Comparison of ENCODE assay signal across 24 cellular contexts in genomic region chr2:197251163-197251562, GRCh38. TPM values are rescaled to one million over a fixed set of nuclear protein-coding genes. Genes with fewer than 3 reads are reported as not detected.
A peak's percentile ranks its signal among the peaks of the same experiment; 100 is the strongest.
DNase-seq lines count a peak whose midpoint lies in the region; ATAC-seq and TF ChIP-seq lines count a peak whose summit lies in the region.
"Had no signal": no experiment of that assay in that cellular context is flagged by ENCODE, and none has a peak within 500 bp of the region (broad histone marks: within the 10 kb centered on the region; RNA-seq: fewer than 3 reads in every experiment).

No MANE protein-coding gene starts in this region.

- POLR2A ChIA-PET in naive thymus-derived CD8-positive, alpha-beta T cell (lab: Charles Lee): interaction anchor here (0.6 to 4.3 kb wide), 11 partner anchors 10 to 59 kb away, joined by 3 to 35 read pairs (median 6); partner anchors contain the start of gene ANKRD44

- intact Hi-C loops in spleen (cut with DNase I; ENCODE audit: low total_unique reads): no loop called here

- peaks cover 0 to 4% (median 0%) of the 10 kb centered on the region in 6 donors for H3K36me3 ChIP-seq in spleen
- H3K36me3 ChIP-seq: ascending aorta, HAP-1 had no signal

- H3K27ac Mint-ChIP-seq in stimulated activated naive CD8-positive, alpha-beta T cell treated with anti-CD3 and anti-CD28 coated beads, Interleukin-15, Interleukin-2, amounts not matched to agents 100 ng/mL and 50 ng/mL, for 24 hours: peak overlapping the region; percentile 72
- no peak overlapping the region for H3K27ac Mint-ChIP-seq in stimulated activated naive CD8-positive, alpha-beta T cell treated with anti-CD3 and anti-CD28 coated beads, Interleukin-15, amount 100 ng/mL, for 72 hours
- peak overlapping the region; percentile 76 for H3K27ac Mint-ChIP-seq in activated naive CD8-positive, alpha-beta T cell treated with anti-CD3 and anti-CD28 coated beads, Interleukin-2, amount 50 U/mL, for 24 hours
- H3K27ac Mint-ChIP-seq in naive thymus-derived CD8-positive, alpha-beta T cell: peak overlapping the region; percentile 60 to 100 (median 83)
- H3K27ac Mint-ChIP-seq: T-helper 2 cell treated with Interferon-gamma antibody and Interleukin-4, amounts not matched to agents 5 μg/mL and 100 μg/mL, for 36 hours had no signal

- H3K4me3 ChIP-seq in spleen: no peak overlapping the region
- H3K4me3 ChIP-seq: ascending aorta, HAP-1 had no signal

- peak overlapping the region in 1 of 8 donors; percentile 3 for H3K27ac ChIP-seq in spleen
- H3K27ac ChIP-seq: ascending aorta, C4-2B, RWPE1, VCaP had no signal

- no peak overlapping the region for H3K4me3 Mint-ChIP-seq in stimulated activated naive CD8-positive, alpha-beta T cell treated with anti-CD3 and anti-CD28 coated beads, Interleukin-15, Interleukin-2, amounts not matched to agents 100 ng/mL and 50 ng/mL, for 24 hours
- no peak overlapping the region for H3K4me3 Mint-ChIP-seq in stimulated activated naive CD8-positive, alpha-beta T cell treated with anti-CD3 and anti-CD28 coated beads, Interleukin-15, amount 100 ng/mL, for 72 hours
- H3K4me3 Mint-ChIP-seq in activated naive CD8-positive, alpha-beta T cell treated with anti-CD3 and anti-CD28 coated beads, Interleukin-2, amount 50 U/mL, for 24 hours: no peak overlapping the region
- peak overlapping the region in 2 of 10 donors; percentile 27 to 37 for H3K4me3 Mint-ChIP-seq in naive thymus-derived CD8-positive, alpha-beta T cell
- H3K4me3 Mint-ChIP-seq: T-helper 2 cell treated with Interferon-gamma antibody and Interleukin-4, amounts not matched to agents 5 μg/mL and 100 μg/mL, for 36 hours had no signal

- TF ChIP-seq CTCF in spleen (IDR thresholded peaks at IDR 0.05 in 8 of 11, conservative IDR thresholded peaks at IDR 0.05 in 3 of 11): no peak

- DNase-seq in stimulated activated naive CD8-positive, alpha-beta T cell treated with anti-CD3 and anti-CD28 coated beads, Interleukin-15, amount 100 ng/mL, for 72 hours: no peak
- DNase-seq in activated naive CD8-positive, alpha-beta T cell treated with anti-CD3 and anti-CD28 coated beads, Interleukin-2, amount 50 U/mL, for 24 hours: no peak
- DNase-seq in naive thymus-derived CD8-positive, alpha-beta T cell: no peak
- DNase-seq in SHP77 (lab: John Stamatoyannopoulos, UW): no peak
- DNase-seq in spleen: no peak
- DNase-seq: activated CD4-positive, alpha-beta T cell treated with anti-CD3 and anti-CD28 coated beads, Interleukin-2, amount 50 U/mL, for 4 hours; activated gamma-delta T cell treated with Interleukin-2 at 50 U/mL for 16 hours; caudate nucleus; dermis blood vessel endothelial cell; DMS 273 treated with DMSO at 0.1 percent for 48 hours; islet precursor cell; NCI-H1092; NCI-H1930; NCI-H345; NCI-H82; SK-N-SH had no signal

- H3K9me3 ChIP-seq in spleen: no peaks in the 10 kb centered on the region
- H3K9me3 ChIP-seq: ascending aorta, HAP-1, SK-N-SH had no signal

- no peak for TF ChIP-seq POLR2A in spleen (IDR thresholded peaks at IDR 0.05)

- H3K4me1 Mint-ChIP-seq in stimulated activated naive CD8-positive, alpha-beta T cell treated with anti-CD3 and anti-CD28 coated beads, Interleukin-15, Interleukin-2, amounts not matched to agents 100 ng/mL and 50 ng/mL, for 24 hours (ENCODE audit: low read depth): peaks cover 94% of the 10 kb centered on the region
- H3K4me1 Mint-ChIP-seq in stimulated activated naive CD8-positive, alpha-beta T cell treated with anti-CD3 and anti-CD28 coated beads, Interleukin-15, amount 100 ng/mL, for 72 hours: peaks cover 87% of the 10 kb centered on the region
- H3K4me1 Mint-ChIP-seq in activated naive CD8-positive, alpha-beta T cell treated with anti-CD3 and anti-CD28 coated beads, Interleukin-2, amount 50 U/mL, for 24 hours: peaks cover 90% of the 10 kb centered on the region
- H3K4me1 Mint-ChIP-seq in naive thymus-derived CD8-positive, alpha-beta T cell: peaks cover 40 to 91% (median 84%) of the 10 kb centered on the region in 4 donors

- peaks cover 23% of the 10 kb centered on the region for H3K36me3 Mint-ChIP-seq in stimulated activated naive CD8-positive, alpha-beta T cell treated with anti-CD3 and anti-CD28 coated beads, Interleukin-15, Interleukin-2, amounts not matched to agents 100 ng/mL and 50 ng/mL, for 24 hours (ENCODE audit: low read depth)
- peaks cover 22% of the 10 kb centered on the region for H3K36me3 Mint-ChIP-seq in activated naive CD8-positive, alpha-beta T cell treated with anti-CD3 and anti-CD28 coated beads, Interleukin-2, amount 50 U/mL, for 24 hours (ENCODE audit: low read depth)
- H3K36me3 Mint-ChIP-seq in naive thymus-derived CD8-positive, alpha-beta T cell: peaks cover 0 to 21% (median 0%) of the 10 kb centered on the region in 3 donors

- no peaks in the 10 kb centered on the region for H3K9me3 Mint-ChIP-seq in stimulated activated naive CD8-positive, alpha-beta T cell treated with anti-CD3 and anti-CD28 coated beads, Interleukin-15, Interleukin-2, amounts not matched to agents 100 ng/mL and 50 ng/mL, for 24 hours
- no peaks in the 10 kb centered on the region for H3K9me3 Mint-ChIP-seq in stimulated activated naive CD8-positive, alpha-beta T cell treated with anti-CD3 and anti-CD28 coated beads, Interleukin-15, amount 100 ng/mL, for 72 hours
- no peaks in the 10 kb centered on the region for H3K9me3 Mint-ChIP-seq in activated naive CD8-positive, alpha-beta T cell treated with anti-CD3 and anti-CD28 coated beads, Interleukin-2, amount 50 U/mL, for 24 hours
- H3K9me3 Mint-ChIP-seq in naive thymus-derived CD8-positive, alpha-beta T cell: peaks cover 0 to 6% (median 0%) of the 10 kb centered on the region in 9 donors
- H3K9me3 Mint-ChIP-seq: T-helper 2 cell treated with Interferon-gamma antibody and Interleukin-4, amounts not matched to agents 5 μg/mL and 100 μg/mL, for 36 hours had no signal

- H3K4me1 ChIP-seq in spleen: peaks cover 30 to 100% (median 75%) of the 10 kb centered on the region in 6 donors
- H3K4me1 ChIP-seq: HAP-1 had no signal

- no peak for ATAC-seq in stimulated activated naive CD8-positive, alpha-beta T cell treated with anti-CD3 and anti-CD28 coated beads, Interleukin-15, amount 100 ng/mL, for 72 hours
- ATAC-seq in activated naive CD8-positive, alpha-beta T cell treated with anti-CD3 and anti-CD28 coated beads, Interleukin-2, amount 50 U/mL, for 24 hours: no peak
- no peak for ATAC-seq in naive thymus-derived CD8-positive, alpha-beta T cell
- ATAC-seq in GM18511 (IDR thresholded peaks at IDR 0.05; ENCODE audit: unreplicated experiment): no peak

- WGBS in spleen, 5 donors: 75 to 84% (median 82%) methylated on average over 3 of the region's 3 CpGs

- H3K27me3 Mint-ChIP-seq in stimulated activated naive CD8-positive, alpha-beta T cell treated with anti-CD3 and anti-CD28 coated beads, Interleukin-15, Interleukin-2, amounts not matched to agents 100 ng/mL and 50 ng/mL, for 24 hours: no peaks in the 10 kb centered on the region
- H3K27me3 Mint-ChIP-seq in stimulated activated naive CD8-positive, alpha-beta T cell treated with anti-CD3 and anti-CD28 coated beads, Interleukin-15, amount 100 ng/mL, for 72 hours: no peaks in the 10 kb centered on the region
- no peaks in the 10 kb centered on the region for H3K27me3 Mint-ChIP-seq in activated naive CD8-positive, alpha-beta T cell treated with anti-CD3 and anti-CD28 coated beads, Interleukin-2, amount 50 U/mL, for 24 hours
- H3K27me3 Mint-ChIP-seq in naive thymus-derived CD8-positive, alpha-beta T cell: no peaks in the 10 kb centered on the region

- no peaks in the 10 kb centered on the region for H3K27me3 ChIP-seq in spleen (replicated peaks in 1 of 7)
- H3K27me3 ChIP-seq: ascending aorta had no signal

RNA-seq across cellular contexts. Expression of gene ANKRD44, which starts 59.4 kb away (rescaled TPM):
- 100 to 1,000 TPM; 269 to 279 TPM for total RNA-seq in naive thymus-derived CD8-positive, alpha-beta T cell
- polyA plus RNA-seq in naive thymus-derived CD8-positive, alpha-beta T cell: 10 to 100 TPM; 85.8 to 96.1 (median 94.2) TPM
- 100 to 1,000 TPM; 108 to 183 (median 145) TPM for total RNA-seq in spleen
- polyA plus RNA-seq in spleen: 10 to 100 TPM; 16.0 to 18.5 (median 16.3) TPM

Comparison
In these comparisons a context has a peak if more than half of its experiments do, and no peak if none do; other contexts are left out.
1. H3K27ac Mint-ChIP-seq: peak in stimulated activated naive CD8-positive, alpha-beta T cell treated with anti-CD3 and anti-CD28 coated beads, Interleukin-15, Interleukin-2, amounts not matched to agents 100 ng/mL and 50 ng/mL, for 24 hours (single experiment), activated naive CD8-positive, alpha-beta T cell treated with anti-CD3 and anti-CD28 coated beads, Interleukin-2, amount 50 U/mL, for 24 hours (single experiment) and naive thymus-derived CD8-positive, alpha-beta T cell (10 of 10); none in stimulated activated naive CD8-positive, alpha-beta T cell treated with anti-CD3 and anti-CD28 coated beads, Interleukin-15, amount 100 ng/mL, for 72 hours (0 of 2).